In the genomic region with DNA sequence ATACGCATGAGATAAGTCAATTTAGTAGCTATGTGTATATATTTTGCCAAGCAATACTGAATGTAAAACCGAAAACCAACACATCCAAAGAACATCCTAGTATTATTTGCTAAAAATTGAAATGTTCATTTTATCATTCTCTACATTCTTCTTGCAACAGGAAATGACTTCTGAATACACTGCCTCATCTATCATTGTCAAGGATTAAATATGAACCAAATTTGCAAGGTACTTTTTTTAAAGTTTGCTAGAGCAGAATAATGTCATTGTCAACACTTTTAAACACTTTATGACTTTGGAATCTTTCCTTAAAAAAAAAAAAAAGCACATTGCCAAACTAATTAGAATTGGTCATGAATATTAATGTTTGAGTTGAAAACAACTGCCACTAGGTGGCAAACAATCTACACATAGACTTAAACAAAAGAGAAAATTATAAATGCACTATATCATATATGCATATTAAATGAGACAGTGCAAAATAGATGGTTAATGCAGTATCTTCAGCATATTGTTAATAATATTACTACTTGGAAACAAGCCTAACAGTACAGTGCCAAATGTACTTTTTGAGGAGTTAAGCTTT, we compare ENCODE assay signal across 9 cellular contexts. TPM values are rescaled to one million over a fixed set of nuclear protein-coding genes. Genes with fewer than 3 reads are reported as not detected.
A peak's percentile ranks its signal among the peaks of the same experiment; 100 is the strongest.
DNase-seq lines count a peak whose midpoint lies in the region; ATAC-seq and TF ChIP-seq lines count a peak whose summit lies in the region.
"Had no signal": no experiment of that assay in that cellular context is flagged by ENCODE, and none has a peak within 500 bp of the region (broad histone marks: within the 10 kb centered on the region; RNA-seq: fewer than 3 reads in every experiment).

No MANE protein-coding gene starts in this region.

- H3K9me3 ChIP-seq in adrenal gland (replicated peaks in 1 of 3) (no peaks in the 10 kb centered on the region), right lobe of liver (no peaks in the 10 kb centered on the region), colonic mucosa (no peaks in the 10 kb centered on the region)
- H3K9me3 ChIP-seq: MG63 had no signal

- peaks cover 44% of the 10 kb centered on the region for H3K4me1 Mint-ChIP-seq in HFFc6 (ENCODE audit: low read depth)
- peaks cover 8 to 13% of the 10 kb centered on the region in 2 donors for H3K4me1 Mint-ChIP-seq in stimulated activated naive B cell treated with anti-CD40 and anti-IgM and Interleukin-4, amounts not matched to agents 10 μg/mL and 1 μg/mL and 100 μg/mL, for 72 hours

- H3K36me3 ChIP-seq in adrenal gland (replicated peaks in 1 of 2) (no peaks in the 10 kb centered on the region), right lobe of liver (no peaks in the 10 kb centered on the region), colonic mucosa (no peaks in the 10 kb centered on the region)
- H3K36me3 ChIP-seq: MG63 had no signal

- no peaks in the 10 kb centered on the region for H3K36me3 Mint-ChIP-seq in HFFc6 (ENCODE audit: low read depth)
- no peaks in the 10 kb centered on the region for H3K36me3 Mint-ChIP-seq in stimulated activated naive B cell treated with anti-CD40 and anti-IgM and Interleukin-4, amounts not matched to agents 10 μg/mL and 1 μg/mL and 100 μg/mL, for 72 hours

- H3K27ac Mint-ChIP-seq in HFFc6, result no peak overlapping the region
- H3K27ac Mint-ChIP-seq in stimulated activated naive B cell treated with anti-CD40 and anti-IgM and Interleukin-4, amounts not matched to agents 10 μg/mL and 1 μg/mL and 100 μg/mL, for 72 hours, result no peak overlapping the region

- no peak overlapping the region for H3K4me3 ChIP-seq in adrenal gland
- H3K4me3 ChIP-seq in right lobe of liver, result no peak overlapping the region
- no peak overlapping the region for H3K4me3 ChIP-seq in colonic mucosa
- H3K4me3 ChIP-seq: MG63 had no signal

- intact Hi-C loops in adrenal gland (cut with DNase I) (no loop called here), right lobe of liver (cut with DNase I) (no loop called here), colonic mucosa (cut with DNase I) (loop anchor here (5.0 to 10.0 kb wide), 2 partner anchors 44 to 121 kb away; a partner anchor contains a TSS)

- WGBS in adrenal gland, 4 donors, result 67 to 77% (median 71%) methylated on average over 2 of the region's 2 CpGs
- 55% methylated on average over 2 of the region's 2 CpGs for WGBS in right lobe of liver (ENCODE audit: insufficient coverage, low coverage, low lambda C conversion rate, missing lambda C conversion rate)

- no peaks in the 10 kb centered on the region for H3K9me3 Mint-ChIP-seq in HFFc6
- H3K9me3 Mint-ChIP-seq in stimulated activated naive B cell treated with anti-CD40 and anti-IgM and Interleukin-4, amounts not matched to agents 10 μg/mL and 1 μg/mL and 100 μg/mL, for 72 hours, result no peaks in the 10 kb centered on the region

- TF ChIP-seq POLR2A in adrenal gland (IDR thresholded peaks at IDR 0.05), result no peak
- TF ChIP-seq POLR2A in right lobe of liver (IDR thresholded peaks at IDR 0.05), result no peak

- no peaks in the 10 kb centered on the region for H3K27me3 ChIP-seq in adrenal gland
- H3K27me3 ChIP-seq in right lobe of liver, result no peaks in the 10 kb centered on the region
- no peaks in the 10 kb centered on the region for H3K27me3 ChIP-seq in colonic mucosa
- H3K27me3 ChIP-seq: MG63 had no signal

- H3K9ac ChIP-seq in colonic mucosa (ENCODE audit: low read depth in 2 of 2, low read length in 2 of 2), result no peak overlapping the region

- H3K4me3 Mint-ChIP-seq in HFFc6, result no peak overlapping the region
- no peak overlapping the region for H3K4me3 Mint-ChIP-seq in stimulated activated naive B cell treated with anti-CD40 and anti-IgM and Interleukin-4, amounts not matched to agents 10 μg/mL and 1 μg/mL and 100 μg/mL, for 72 hours

- TF ChIP-seq CTCF in HFFc6 (IDR thresholded peaks at IDR 0.05) (peak; percentile 87), adrenal gland (IDR thresholded peaks at IDR 0.05) (peak in 5 of 6 experiments; percentile 14 to 50 (median 43)), right lobe of liver (IDR thresholded peaks at IDR 0.05) (peak; percentile 20 to 50 (median 37)), colonic mucosa (IDR thresholded peaks at IDR 0.05) (no peak)

- DNase-seq in CD1c-positive myeloid dendritic cell (ENCODE audit: extremely low spot score) (peak; percentile 35), HFFc6 (peak; percentile 30), adrenal gland (no peak), right lobe of liver (no peak), COLO668 (lab: John Stamatoyannopoulos, UW; ENCODE audit: unreplicated experiment) (no peak), colonic mucosa (no peak)
- DNase-seq in stimulated activated naive B cell treated with anti-CD40 and anti-IgM and Interleukin-4, amounts not matched to agents 10 μg/mL and 1 μg/mL and 100 μg/mL, for 72 hours, result no peak
- DNase-seq: MG63 had no signal

- H3K4me1 ChIP-seq in adrenal gland (replicated peaks in 1 of 2) (no peaks in the 10 kb centered on the region), right lobe of liver (no peaks in the 10 kb centered on the region), colonic mucosa (no peaks in the 10 kb centered on the region)

- H3K27ac ChIP-seq in adrenal gland (no peak overlapping the region), right lobe of liver (no peak overlapping the region), colonic mucosa (no peak overlapping the region)

- H3K27me3 Mint-ChIP-seq in HFFc6 (ENCODE audit: insufficient read depth), result no peaks in the 10 kb centered on the region
- H3K27me3 Mint-ChIP-seq in stimulated activated naive B cell treated with anti-CD40 and anti-IgM and Interleukin-4, amounts not matched to agents 10 μg/mL and 1 μg/mL and 100 μg/mL, for 72 hours, result no peaks in the 10 kb centered on the region

- ATAC-seq in right lobe of liver, result no peak
- no peak for ATAC-seq in GM19035 (IDR thresholded peaks at IDR 0.05; ENCODE audit: unreplicated experiment)
- ATAC-seq in stimulated activated naive B cell treated with anti-CD40 and anti-IgM and Interleukin-4, amounts not matched to agents 10 μg/mL and 1 μg/mL and 100 μg/mL, for 72 hours (replicated peaks), result no peak

RNA-seq across cellular contexts. Expression of a gene that starts 32.5 kb away (rescaled TPM):
- not detected for total RNA-seq in HFFc6 (2021; fragmentation: NEBNext Ultra II Directional; extraction: Animal tissue kit (Norgen Biotek cat#: 25700))
- not detected for total RNA-seq in adrenal gland
- polyA plus RNA-seq in adrenal gland, result not detected
- total RNA-seq in right lobe of liver, result not detected
- total RNA-seq in colonic mucosa, result not detected

Comparison
In these comparisons a context has a peak if more than half of its experiments do, and no peak if none do; other contexts are left out.
1. DNase-seq: peak in CD1c-positive myeloid dendritic cell (single experiment) and HFFc6 (single experiment); none in adrenal gland (0 of 7), right lobe of liver (0 of 3), COLO668 (single experiment), colonic mucosa (single experiment) and stimulated activated naive B cell treated with anti-CD40 and anti-IgM and Interleukin-4, amounts not matched to agents 10 μg/mL and 1 μg/mL and 100 μg/mL, for 72 hours (single experiment).